ENCODE assay signal across 17 cellular contexts in the genomic region with DNA sequence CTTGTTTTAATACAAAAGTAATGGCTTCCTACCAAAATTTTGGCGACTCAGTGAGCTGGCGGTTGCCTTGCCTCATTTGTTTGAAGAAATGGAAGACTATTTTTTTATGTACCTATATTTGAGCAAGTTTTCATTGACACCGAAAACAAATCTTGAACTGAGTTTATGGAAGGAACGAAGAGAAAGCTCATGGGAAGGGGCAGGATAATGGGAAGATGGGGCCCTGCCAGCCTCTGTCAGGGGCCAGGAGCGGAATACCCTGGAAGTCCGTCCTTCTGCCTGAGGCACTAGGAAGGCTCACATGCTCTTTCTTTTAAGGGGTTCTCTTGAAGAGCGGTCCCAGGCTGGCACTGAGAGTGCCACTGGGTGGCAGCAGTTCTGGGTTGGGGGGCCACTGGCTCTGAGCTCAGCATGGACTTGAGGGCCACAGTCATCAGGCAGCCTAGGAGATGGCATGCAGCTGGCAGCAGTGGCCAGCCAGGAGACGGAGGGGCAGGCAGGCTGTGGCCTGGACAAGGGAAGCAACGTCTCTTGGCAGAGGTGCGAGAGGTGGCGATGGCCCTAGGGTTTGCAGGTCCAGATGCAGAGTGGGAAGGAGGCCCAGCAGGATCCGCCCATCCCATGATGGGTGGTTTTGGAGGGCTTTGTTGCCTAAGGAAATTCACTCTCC. TPM values are rescaled to one million over a fixed set of nuclear protein-coding genes. Genes with fewer than 3 reads are reported as not detected.
"Had no signal": no experiment of that assay in that cellular context is flagged by ENCODE, and none has a peak within 500 bp of the region (broad histone marks: within the 10 kb centered on the region; RNA-seq: fewer than 3 reads in every experiment).

No MANE protein-coding gene starts in this region.

- H3K9me3 ChIP-seq: right atrium auricular region, tibial artery, upper lobe of left lung had no signal

- H3K36me3 ChIP-seq: right atrium auricular region, tibial artery, upper lobe of left lung had no signal

- H3K4me1 ChIP-seq: right atrium auricular region, tibial artery, upper lobe of left lung had no signal

- H3K4me3 Mint-ChIP-seq: central memory CD8-positive, alpha-beta T cell; dendritic cell treated with granulocyte-macrophage colony-stimulating factor and Interleukin-4, amounts not matched to agents 40 ng/mL and 50 ng/mL, for 4 days; endodermal cell; mesothelial cell of epicardium; natural killer cell; neural crest cell had no signal

- DNase-seq: effector CD4-positive, alpha-beta T cell; endodermal cell; erythroblast; foreskin melanocyte; left colon; natural killer cell; small intestine; stimulated activated CD4-positive, alpha-beta T cell treated with anti-CD3 and anti-CD28 coated beads, Interleukin-12 subunit alpha, Interleukin-12 subunit beta, amount 100 ng/mL, for 4 hours; stimulated activated naive CD8-positive, alpha-beta T cell treated with anti-CD3 and anti-CD28 coated beads, Interleukin-15, Interleukin-2, amounts not matched to agents 100 U/mL and 50 U/mL, for 24 hours; tibial artery; upper lobe of left lung had no signal

- H3K9me3 Mint-ChIP-seq: central memory CD8-positive, alpha-beta T cell; dendritic cell treated with granulocyte-macrophage colony-stimulating factor and Interleukin-4, amounts not matched to agents 40 ng/mL and 50 ng/mL, for 4 days; endodermal cell; mesothelial cell of epicardium; natural killer cell; neural crest cell had no signal

- H3K27me3 ChIP-seq: right atrium auricular region, tibial artery, upper lobe of left lung had no signal

- H3K27ac Mint-ChIP-seq: dendritic cell treated with granulocyte-macrophage colony-stimulating factor and Interleukin-4, amounts not matched to agents 40 ng/mL and 50 ng/mL, for 4 days; endodermal cell; mesothelial cell of epicardium; natural killer cell had no signal

- H3K36me3 Mint-ChIP-seq: mesothelial cell of epicardium, natural killer cell had no signal

- ATAC-seq: left colon; natural killer cell; stimulated activated naive CD8-positive, alpha-beta T cell treated with anti-CD3 and anti-CD28 coated beads, Interleukin-15, Interleukin-2, amounts not matched to agents 100 U/mL and 50 U/mL, for 24 hours had no signal

- H3K27ac ChIP-seq: right atrium auricular region, tibial artery, upper lobe of left lung had no signal

- H3K4me3 ChIP-seq: right atrium auricular region, tibial artery, upper lobe of left lung had no signal

- H3K4me1 Mint-ChIP-seq: central memory CD8-positive, alpha-beta T cell; endodermal cell; mesothelial cell of epicardium; natural killer cell had no signal

RNA-seq across cellular contexts. Expression of a gene that starts 41.6 kb away (rescaled TPM):
- total RNA-seq: temporal lobe had no signal
